In the genomic region with DNA sequence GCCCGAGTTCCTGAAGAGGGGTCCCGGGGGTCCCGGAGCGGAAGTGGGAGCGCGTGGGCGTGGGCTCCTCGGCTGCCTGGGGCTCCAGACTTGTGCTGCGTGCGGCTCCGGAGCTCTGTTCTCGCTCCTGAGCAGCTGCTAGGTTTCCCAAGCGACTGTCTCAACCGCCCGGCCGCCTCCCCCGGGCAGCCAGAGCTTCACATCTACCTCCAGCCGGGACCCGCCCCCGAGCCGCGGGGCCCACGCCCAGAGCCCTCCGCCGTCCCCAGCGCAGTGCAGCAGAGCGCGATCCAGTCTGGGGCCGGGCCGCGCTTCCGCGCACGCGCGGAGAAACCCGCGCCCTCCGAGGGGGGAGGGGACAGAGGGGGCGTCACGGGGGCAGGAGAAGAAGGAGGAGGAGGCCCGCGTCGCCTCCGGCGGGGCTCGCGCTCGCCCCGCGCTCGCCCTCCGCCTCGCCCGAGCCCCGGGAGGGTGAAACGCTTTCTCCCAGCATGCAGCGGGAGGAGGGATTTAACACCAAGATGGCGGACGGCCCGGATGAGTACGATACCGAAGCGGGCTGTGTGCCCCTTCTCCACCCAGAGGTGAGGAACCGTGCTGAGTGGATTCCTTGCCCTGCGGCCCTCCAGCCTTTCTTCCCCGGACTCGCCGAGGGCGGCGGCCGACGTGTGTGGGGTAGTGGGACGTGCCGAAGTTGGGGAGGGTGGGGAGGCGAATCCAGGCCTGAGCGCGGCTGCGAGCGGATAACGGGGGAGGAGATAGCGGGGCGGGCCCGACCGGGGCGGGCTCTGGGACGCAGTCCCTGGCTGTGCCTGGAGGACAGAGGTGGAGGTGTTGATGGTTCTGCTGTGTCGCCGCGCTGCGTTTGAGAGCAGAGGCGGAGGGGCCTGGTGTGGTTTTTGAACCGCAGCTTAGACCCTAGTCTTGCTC, we compare ENCODE assay signal across 1 cellular context.
TF ChIP-seq lines count a peak whose summit lies in the region.

A gene with protein sequence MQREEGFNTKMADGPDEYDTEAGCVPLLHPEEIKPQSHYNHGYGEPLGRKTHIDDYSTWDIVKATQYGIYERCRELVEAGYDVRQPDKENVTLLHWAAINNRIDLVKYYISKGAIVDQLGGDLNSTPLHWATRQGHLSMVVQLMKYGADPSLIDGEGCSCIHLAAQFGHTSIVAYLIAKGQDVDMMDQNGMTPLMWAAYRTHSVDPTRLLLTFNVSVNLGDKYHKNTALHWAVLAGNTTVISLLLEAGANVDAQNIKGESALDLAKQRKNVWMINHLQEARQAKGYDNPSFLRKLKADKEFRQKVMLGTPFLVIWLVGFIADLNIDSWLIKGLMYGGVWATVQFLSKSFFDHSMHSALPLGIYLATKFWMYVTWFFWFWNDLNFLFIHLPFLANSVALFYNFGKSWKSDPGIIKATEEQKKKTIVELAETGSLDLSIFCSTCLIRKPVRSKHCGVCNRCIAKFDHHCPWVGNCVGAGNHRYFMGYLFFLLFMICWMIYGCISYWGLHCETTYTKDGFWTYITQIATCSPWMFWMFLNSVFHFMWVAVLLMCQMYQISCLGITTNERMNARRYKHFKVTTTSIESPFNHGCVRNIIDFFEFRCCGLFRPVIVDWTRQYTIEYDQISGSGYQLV (plus strand): TSS at position 370 of the 930 bp plus-strand sequence. CDS start 122 bp downstream, at position 492.

TF ChIP-seq in HEK293, 187 proteins besides CTCF, POLR2A, EP300 and RAD21 (continued from another document and continues in another):
- TF ChIP-seq, protein P1, sequence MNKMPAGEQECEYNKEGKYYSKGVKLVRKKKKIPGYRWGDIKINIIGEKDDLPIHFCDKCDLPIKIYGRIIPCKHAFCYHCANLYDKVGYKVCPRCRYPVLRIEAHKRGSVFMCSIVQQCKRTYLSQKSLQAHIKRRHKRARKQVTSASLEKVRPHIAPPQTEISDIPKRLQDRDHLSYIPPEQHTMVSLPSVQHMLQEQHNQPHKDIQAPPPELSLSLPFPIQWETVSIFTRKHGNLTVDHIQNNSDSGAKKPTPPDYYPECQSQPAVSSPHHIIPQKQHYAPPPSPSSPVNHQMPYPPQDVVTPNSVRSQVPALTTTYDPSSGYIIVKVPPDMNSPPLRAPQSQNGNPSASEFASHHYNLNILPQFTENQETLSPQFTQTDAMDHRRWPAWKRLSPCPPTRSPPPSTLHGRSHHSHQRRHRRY (tag by site-specific recombination; IDR thresholded peaks at IDR 0.05), result no peak
- TF ChIP-seq, protein P2, sequence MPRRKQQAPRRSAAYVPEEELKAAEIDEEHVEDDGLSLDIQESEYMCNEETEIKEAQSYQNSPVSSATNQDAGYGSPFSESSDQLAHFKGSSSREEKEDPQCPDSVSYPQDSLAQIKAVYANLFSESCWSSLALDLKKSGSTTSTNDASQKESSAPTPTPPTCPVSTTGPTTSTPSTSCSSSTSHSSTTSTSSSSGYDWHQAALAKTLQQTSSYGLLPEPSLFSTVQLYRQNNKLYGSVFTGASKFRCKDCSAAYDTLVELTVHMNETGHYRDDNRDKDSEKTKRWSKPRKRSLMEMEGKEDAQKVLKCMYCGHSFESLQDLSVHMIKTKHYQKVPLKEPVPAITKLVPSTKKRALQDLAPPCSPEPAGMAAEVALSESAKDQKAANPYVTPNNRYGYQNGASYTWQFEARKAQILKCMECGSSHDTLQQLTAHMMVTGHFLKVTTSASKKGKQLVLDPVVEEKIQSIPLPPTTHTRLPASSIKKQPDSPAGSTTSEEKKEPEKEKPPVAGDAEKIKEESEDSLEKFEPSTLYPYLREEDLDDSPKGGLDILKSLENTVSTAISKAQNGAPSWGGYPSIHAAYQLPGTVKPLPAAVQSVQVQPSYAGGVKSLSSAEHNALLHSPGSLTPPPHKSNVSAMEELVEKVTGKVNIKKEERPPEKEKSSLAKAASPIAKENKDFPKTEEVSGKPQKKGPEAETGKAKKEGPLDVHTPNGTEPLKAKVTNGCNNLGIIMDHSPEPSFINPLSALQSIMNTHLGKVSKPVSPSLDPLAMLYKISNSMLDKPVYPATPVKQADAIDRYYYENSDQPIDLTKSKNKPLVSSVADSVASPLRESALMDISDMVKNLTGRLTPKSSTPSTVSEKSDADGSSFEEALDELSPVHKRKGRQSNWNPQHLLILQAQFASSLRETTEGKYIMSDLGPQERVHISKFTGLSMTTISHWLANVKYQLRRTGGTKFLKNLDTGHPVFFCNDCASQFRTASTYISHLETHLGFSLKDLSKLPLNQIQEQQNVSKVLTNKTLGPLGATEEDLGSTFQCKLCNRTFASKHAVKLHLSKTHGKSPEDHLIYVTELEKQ (tag by site-specific recombination; IDR thresholded peaks at IDR 0.05; ENCODE audit: borderline replicate concordance), result no peak
- TF ChIP-seq ZNF670 (tag by site-specific recombination; IDR thresholded peaks at IDR 0.05; ENCODE audit: low read depth), result no peak
- peak; percentile 54 for TF ChIP-seq ZNF600 (tag by site-specific recombination; IDR thresholded peaks at IDR 0.05)
- peak; percentile 97 for TF ChIP-seq KLF10 (tag by site-specific recombination; IDR thresholded peaks at IDR 0.05)
- TF ChIP-seq ZNF571 (tag by site-specific recombination; IDR thresholded peaks at IDR 0.05), result no peak
- no peak for TF ChIP-seq ZNF521 (tag by site-specific recombination; IDR thresholded peaks at IDR 0.05)
- TF ChIP-seq, protein P3, sequence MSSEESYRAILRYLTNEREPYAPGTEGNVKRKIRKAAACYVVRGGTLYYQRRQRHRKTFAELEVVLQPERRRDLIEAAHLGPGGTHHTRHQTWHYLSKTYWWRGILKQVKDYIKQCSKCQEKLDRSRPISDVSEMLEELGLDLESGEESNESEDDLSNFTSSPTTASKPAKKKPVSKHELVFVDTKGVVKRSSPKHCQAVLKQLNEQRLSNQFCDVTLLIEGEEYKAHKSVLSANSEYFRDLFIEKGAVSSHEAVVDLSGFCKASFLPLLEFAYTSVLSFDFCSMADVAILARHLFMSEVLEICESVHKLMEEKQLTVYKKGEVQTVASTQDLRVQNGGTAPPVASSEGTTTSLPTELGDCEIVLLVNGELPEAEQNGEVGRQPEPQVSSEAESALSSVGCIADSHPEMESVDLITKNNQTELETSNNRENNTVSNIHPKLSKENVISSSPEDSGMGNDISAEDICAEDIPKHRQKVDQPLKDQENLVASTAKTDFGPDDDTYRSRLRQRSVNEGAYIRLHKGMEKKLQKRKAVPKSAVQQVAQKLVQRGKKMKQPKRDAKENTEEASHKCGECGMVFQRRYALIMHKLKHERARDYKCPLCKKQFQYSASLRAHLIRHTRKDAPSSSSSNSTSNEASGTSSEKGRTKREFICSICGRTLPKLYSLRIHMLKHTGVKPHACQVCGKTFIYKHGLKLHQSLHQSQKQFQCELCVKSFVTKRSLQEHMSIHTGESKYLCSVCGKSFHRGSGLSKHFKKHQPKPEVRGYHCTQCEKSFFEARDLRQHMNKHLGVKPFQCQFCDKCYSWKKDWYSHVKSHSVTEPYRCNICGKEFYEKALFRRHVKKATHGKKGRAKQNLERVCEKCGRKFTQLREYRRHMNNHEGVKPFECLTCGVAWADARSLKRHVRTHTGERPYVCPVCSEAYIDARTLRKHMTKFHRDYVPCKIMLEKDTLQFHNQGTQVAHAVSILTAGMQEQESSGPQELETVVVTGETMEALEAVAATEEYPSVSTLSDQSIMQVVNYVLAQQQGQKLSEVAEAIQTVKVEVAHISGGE (tag by site-specific recombination; conservative IDR thresholded peaks at IDR 0.05; ENCODE audit: low read depth), result peak; percentile 86
- no peak for TF ChIP-seq ZNF214 (tag by site-specific recombination; IDR thresholded peaks at IDR 0.05; ENCODE audit: borderline replicate concordance)
- 0 out of 2 replicates have a peak, but pooled peaks have one; percentile 82 for TF ChIP-seq GLI4 (tag by site-specific recombination; IDR thresholded peaks at IDR 0.05)
- TF ChIP-seq, protein P4, sequence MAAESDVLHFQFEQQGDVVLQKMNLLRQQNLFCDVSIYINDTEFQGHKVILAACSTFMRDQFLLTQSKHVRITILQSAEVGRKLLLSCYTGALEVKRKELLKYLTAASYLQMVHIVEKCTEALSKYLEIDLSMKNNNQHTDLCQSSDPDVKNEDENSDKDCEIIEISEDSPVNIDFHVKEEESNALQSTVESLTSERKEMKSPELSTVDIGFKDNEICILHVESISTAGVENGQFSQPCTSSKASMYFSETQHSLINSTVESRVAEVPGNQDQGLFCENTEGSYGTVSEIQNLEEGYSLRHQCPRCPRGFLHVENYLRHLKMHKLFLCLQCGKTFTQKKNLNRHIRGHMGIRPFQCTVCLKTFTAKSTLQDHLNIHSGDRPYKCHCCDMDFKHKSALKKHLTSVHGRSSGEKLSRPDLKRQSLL (tag by site-specific recombination; IDR thresholded peaks at IDR 0.05), result peak; percentile 99
- TF ChIP-seq KLF1 (tag by site-specific recombination; IDR thresholded peaks at IDR 0.05), result peak; percentile 35; the same call in 1 of the 2 replicates
- TF ChIP-seq, protein P5, sequence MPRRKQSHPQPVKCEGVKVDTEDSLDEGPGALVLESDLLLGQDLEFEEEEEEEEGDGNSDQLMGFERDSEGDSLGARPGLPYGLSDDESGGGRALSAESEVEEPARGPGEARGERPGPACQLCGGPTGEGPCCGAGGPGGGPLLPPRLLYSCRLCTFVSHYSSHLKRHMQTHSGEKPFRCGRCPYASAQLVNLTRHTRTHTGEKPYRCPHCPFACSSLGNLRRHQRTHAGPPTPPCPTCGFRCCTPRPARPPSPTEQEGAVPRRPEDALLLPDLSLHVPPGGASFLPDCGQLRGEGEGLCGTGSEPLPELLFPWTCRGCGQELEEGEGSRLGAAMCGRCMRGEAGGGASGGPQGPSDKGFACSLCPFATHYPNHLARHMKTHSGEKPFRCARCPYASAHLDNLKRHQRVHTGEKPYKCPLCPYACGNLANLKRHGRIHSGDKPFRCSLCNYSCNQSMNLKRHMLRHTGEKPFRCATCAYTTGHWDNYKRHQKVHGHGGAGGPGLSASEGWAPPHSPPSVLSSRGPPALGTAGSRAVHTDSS (tag by site-specific recombination; IDR thresholded peaks at IDR 0.05), result no peak
- TF ChIP-seq, protein P6, sequence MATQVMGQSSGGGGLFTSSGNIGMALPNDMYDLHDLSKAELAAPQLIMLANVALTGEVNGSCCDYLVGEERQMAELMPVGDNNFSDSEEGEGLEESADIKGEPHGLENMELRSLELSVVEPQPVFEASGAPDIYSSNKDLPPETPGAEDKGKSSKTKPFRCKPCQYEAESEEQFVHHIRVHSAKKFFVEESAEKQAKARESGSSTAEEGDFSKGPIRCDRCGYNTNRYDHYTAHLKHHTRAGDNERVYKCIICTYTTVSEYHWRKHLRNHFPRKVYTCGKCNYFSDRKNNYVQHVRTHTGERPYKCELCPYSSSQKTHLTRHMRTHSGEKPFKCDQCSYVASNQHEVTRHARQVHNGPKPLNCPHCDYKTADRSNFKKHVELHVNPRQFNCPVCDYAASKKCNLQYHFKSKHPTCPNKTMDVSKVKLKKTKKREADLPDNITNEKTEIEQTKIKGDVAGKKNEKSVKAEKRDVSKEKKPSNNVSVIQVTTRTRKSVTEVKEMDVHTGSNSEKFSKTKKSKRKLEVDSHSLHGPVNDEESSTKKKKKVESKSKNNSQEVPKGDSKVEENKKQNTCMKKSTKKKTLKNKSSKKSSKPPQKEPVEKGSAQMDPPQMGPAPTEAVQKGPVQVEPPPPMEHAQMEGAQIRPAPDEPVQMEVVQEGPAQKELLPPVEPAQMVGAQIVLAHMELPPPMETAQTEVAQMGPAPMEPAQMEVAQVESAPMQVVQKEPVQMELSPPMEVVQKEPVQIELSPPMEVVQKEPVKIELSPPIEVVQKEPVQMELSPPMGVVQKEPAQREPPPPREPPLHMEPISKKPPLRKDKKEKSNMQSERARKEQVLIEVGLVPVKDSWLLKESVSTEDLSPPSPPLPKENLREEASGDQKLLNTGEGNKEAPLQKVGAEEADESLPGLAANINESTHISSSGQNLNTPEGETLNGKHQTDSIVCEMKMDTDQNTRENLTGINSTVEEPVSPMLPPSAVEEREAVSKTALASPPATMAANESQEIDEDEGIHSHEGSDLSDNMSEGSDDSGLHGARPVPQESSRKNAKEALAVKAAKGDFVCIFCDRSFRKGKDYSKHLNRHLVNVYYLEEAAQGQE (tag by site-specific recombination; IDR thresholded peaks at IDR 0.05), result peak; percentile 38; the same call in 1 of the 2 replicates
- TF ChIP-seq ZNF132 (tag by site-specific recombination; IDR thresholded peaks at IDR 0.05; ENCODE audit: borderline replicate concordance), result no peak
- no peak for TF ChIP-seq ZNF624 (tag by site-specific recombination; IDR thresholded peaks at IDR 0.05)
- TF ChIP-seq ZNF791 (tag by site-specific recombination; IDR thresholded peaks at IDR 0.05), result no peak
- no peak for TF ChIP-seq ZNF660 (tag by site-specific recombination; IDR thresholded peaks at IDR 0.05)
- TF ChIP-seq RBAK (tag by site-specific recombination; IDR thresholded peaks at IDR 0.05), result no peak
- TF ChIP-seq ZNF623 (tag by site-specific recombination; IDR thresholded peaks at IDR 0.05), result no peak
- peak; percentile 39; the same call in 1 of the 2 replicates for TF ChIP-seq ZNF777 (tag by site-specific recombination; IDR thresholded peaks at IDR 0.05; ENCODE audit: borderline replicate concordance)
- TF ChIP-seq ZNF768 (tag by site-specific recombination; IDR thresholded peaks at IDR 0.05), result no peak
- no peak for TF ChIP-seq ZNF416 (tag by site-specific recombination; IDR thresholded peaks at IDR 0.05)
- TF ChIP-seq, protein P7, sequence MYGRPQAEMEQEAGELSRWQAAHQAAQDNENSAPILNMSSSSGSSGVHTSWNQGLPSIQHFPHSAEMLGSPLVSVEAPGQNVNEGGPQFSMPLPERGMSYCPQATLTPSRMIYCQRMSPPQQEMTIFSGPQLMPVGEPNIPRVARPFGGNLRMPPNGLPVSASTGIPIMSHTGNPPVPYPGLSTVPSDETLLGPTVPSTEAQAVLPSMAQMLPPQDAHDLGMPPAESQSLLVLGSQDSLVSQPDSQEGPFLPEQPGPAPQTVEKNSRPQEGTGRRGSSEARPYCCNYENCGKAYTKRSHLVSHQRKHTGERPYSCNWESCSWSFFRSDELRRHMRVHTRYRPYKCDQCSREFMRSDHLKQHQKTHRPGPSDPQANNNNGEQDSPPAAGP (tag by site-specific recombination; IDR thresholded peaks at IDR 0.05), result peak; percentile 59
- no peak for TF ChIP-seq ZNF223 (tag by site-specific recombination; IDR thresholded peaks at IDR 0.05)
- TF ChIP-seq, protein P8, sequence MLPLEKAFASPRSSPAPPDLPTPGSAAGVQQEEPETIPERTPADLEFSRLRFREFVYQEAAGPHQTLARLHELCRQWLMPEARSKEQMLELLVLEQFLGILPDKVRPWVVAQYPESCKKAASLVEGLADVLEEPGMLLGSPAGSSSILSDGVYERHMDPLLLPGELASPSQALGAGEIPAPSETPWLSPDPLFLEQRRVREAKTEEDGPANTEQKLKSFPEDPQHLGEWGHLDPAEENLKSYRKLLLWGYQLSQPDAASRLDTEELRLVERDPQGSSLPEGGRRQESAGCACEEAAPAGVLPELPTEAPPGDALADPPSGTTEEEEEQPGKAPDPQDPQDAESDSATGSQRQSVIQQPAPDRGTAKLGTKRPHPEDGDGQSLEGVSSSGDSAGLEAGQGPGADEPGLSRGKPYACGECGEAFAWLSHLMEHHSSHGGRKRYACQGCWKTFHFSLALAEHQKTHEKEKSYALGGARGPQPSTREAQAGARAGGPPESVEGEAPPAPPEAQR (tag by site-specific recombination; IDR thresholded peaks at IDR 0.05), result no peak
- TF ChIP-seq ZNF76 (tag by site-specific recombination; IDR thresholded peaks at IDR 0.05; ENCODE audit: borderline replicate concordance, low read depth), result peak; percentile 91
- TF ChIP-seq HOXD13 (CRISPR knock-in tag; IDR thresholded peaks at IDR 0.05; ENCODE audit: borderline replicate concordance), result peak; percentile 63; the same call in 1 of the 2 replicates
- TF ChIP-seq ZNF341 (tag by site-specific recombination; IDR thresholded peaks at IDR 0.05; ENCODE audit: low read depth), result peak; percentile 78
- TF ChIP-seq GLIS1 (tag by site-specific recombination; IDR thresholded peaks at IDR 0.05), result peak; percentile 58
- no peak for TF ChIP-seq REPIN1 (tag by site-specific recombination; IDR thresholded peaks at IDR 0.05; ENCODE audit: low read depth)
- no peak for TF ChIP-seq ZNF391 (tag by site-specific recombination; IDR thresholded peaks at IDR 0.05; ENCODE audit: borderline replicate concordance, low read depth)
- no peak for TF ChIP-seq ZNF549 (tag by site-specific recombination; IDR thresholded peaks at IDR 0.05)
- TF ChIP-seq MEIS1 (CRISPR knock-in tag; IDR thresholded peaks at IDR 0.05; ENCODE audit: borderline replicate concordance), result no peak
